In the genomic region with DNA sequence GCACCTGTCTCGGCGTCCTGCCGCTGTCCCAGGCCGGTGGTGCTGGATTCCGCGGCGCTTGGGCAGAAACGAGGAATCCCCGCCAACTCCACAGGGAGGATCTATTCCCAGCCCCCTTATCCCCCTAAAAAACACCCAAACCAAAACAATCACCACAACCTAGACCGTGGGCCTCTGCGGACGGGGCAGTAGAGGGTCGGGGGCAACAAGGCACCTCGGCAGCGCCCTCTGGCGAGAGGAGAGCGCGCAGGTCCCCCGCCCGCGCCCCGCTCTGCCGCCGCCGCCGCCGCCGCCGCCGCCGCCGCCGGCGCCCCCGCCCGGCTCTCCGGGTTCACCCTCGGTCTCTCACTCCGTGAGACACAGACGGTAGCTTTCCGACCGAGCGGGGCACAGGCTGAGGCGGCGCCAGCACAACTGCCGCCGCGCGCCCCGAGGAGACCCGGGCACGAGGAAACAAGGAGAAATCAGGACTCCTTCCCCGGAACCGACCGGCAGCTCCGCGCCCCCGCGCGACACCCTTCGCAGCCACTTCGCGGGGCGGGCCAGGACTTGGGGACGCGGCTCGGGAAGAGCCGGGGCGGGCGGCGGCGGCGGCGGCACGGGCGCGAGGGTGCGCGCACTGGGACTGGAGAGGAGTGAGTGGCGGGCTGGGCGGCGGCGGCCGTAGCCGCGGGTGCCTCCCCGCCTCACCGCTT, we compare ENCODE assay signal across 8 cellular contexts. TPM values are rescaled to one million over a fixed set of nuclear protein-coding genes. Genes with fewer than 3 reads are reported as not detected.
DNase-seq lines count a peak whose midpoint lies in the region; ATAC-seq and TF ChIP-seq lines count a peak whose summit lies in the region.

TSS of gene SLC35F1 (plus strand) at position 360 of the 695 bp plus-strand sequence.

- peaks cover 6% of the 10 kb centered on the region for H3K4me1 Mint-ChIP-seq in activated naive CD8-positive, alpha-beta T cell treated with anti-CD3 and anti-CD28 coated beads for 36 hours
- H3K4me1 Mint-ChIP-seq in progenitor cell of endocrine pancreas (ENCODE audit: low read depth), result peaks cover 10% of the 10 kb centered on the region

- no peaks in the 10 kb centered on the region for H3K9me3 ChIP-seq in right atrium auricular region

- H3K36me3 ChIP-seq in ACC112 (ENCODE audit: insufficient read depth, low read length), result no peaks in the 10 kb centered on the region
- no peaks in the 10 kb centered on the region for H3K36me3 ChIP-seq in right atrium auricular region

- no peak within 1 kb of the TSS for H3K27ac ChIP-seq in ACC112 (ENCODE audit: low read depth, low read length)
- peak within 1 kb of the TSS in 1 of 2 donors; percentile 13 for H3K27ac ChIP-seq in right atrium auricular region

- H3K27ac Mint-ChIP-seq in activated naive CD8-positive, alpha-beta T cell treated with anti-CD3 and anti-CD28 coated beads for 36 hours, result no peak within 1 kb of the TSS
- H3K27ac Mint-ChIP-seq in progenitor cell of endocrine pancreas, result peak within 1 kb of the TSS; percentile 92

- H3K4me3 Mint-ChIP-seq in activated naive CD8-positive, alpha-beta T cell treated with anti-CD3 and anti-CD28 coated beads for 36 hours, result peak within 1 kb of the TSS; percentile 67
- H3K4me3 Mint-ChIP-seq in progenitor cell of endocrine pancreas (ENCODE audit: low read depth), result peak within 1 kb of the TSS; percentile 85

- H3K4me1 ChIP-seq in ACC112 (ENCODE audit: control insufficient read depth, insufficient read depth, low read length, unreplicated experiment) (no peaks in the 10 kb centered on the region), right atrium auricular region (peaks cover 0 to 18% of the 10 kb centered on the region in 2 donors)

- peaks cover 3% of the 10 kb centered on the region for H3K36me3 Mint-ChIP-seq in activated naive CD8-positive, alpha-beta T cell treated with anti-CD3 and anti-CD28 coated beads for 36 hours
- H3K36me3 Mint-ChIP-seq in progenitor cell of endocrine pancreas (ENCODE audit: insufficient read depth), result no peaks in the 10 kb centered on the region

- H2AFZ ChIP-seq in ACC112 (ENCODE audit: low read length, unreplicated experiment), result peak within 1 kb of the TSS; percentile 45

- DNase-seq in GM13976 (ENCODE audit: low spot score) (peak; percentile 73), NCI-H460 (ENCODE audit: extremely low read depth, low read depth) (peak; percentile 7), right atrium auricular region (ENCODE audit: low spot score) (no peak), progenitor cell of endocrine pancreas (ENCODE audit: low spot score, unreplicated experiment) (peak; percentile 69), HPDE6-E6E7 (ENCODE audit: extremely low spot score) (no peak)
- peak; percentile 49 for DNase-seq in activated naive CD8-positive, alpha-beta T cell treated with anti-CD3 and anti-CD28 coated beads for 36 hours

- H3K27me3 ChIP-seq in ACC112 (ENCODE audit: insufficient read depth, low read length) (peaks cover 66% of the 10 kb centered on the region), right atrium auricular region (peaks cover 0 to 4% of the 10 kb centered on the region in 2 donors)

- TF ChIP-seq CTCF in GM13976 (IDR thresholded peaks at IDR 0.05; ENCODE audit: borderline replicate concordance, control extremely low read depth, extremely low read depth, insufficient read depth, missing control alignments), result peak; percentile 51
- TF ChIP-seq CTCF in right atrium auricular region (IDR thresholded peaks at IDR 0.05), result peak in 1 of 2 donors; percentile 53
- peak; percentile 71 for TF ChIP-seq CTCF in progenitor cell of endocrine pancreas (IDR thresholded peaks at IDR 0.05; ENCODE audit: unreplicated experiment)

- peaks cover 74% of the 10 kb centered on the region for H3K27me3 Mint-ChIP-seq in activated naive CD8-positive, alpha-beta T cell treated with anti-CD3 and anti-CD28 coated beads for 36 hours
- peaks cover 40% of the 10 kb centered on the region for H3K27me3 Mint-ChIP-seq in progenitor cell of endocrine pancreas

- H3K9me3 Mint-ChIP-seq in activated naive CD8-positive, alpha-beta T cell treated with anti-CD3 and anti-CD28 coated beads for 36 hours, result no peaks in the 10 kb centered on the region
- no peaks in the 10 kb centered on the region for H3K9me3 Mint-ChIP-seq in progenitor cell of endocrine pancreas (ENCODE audit: low read depth)

- peak; percentile 58 for ATAC-seq in HG02885 (IDR thresholded peaks at IDR 0.05; ENCODE audit: poor library complexity, unreplicated experiment)

- no peaks in the 10 kb centered on the region for H3K79me2 ChIP-seq in ACC112 (ENCODE audit: control insufficient read depth, insufficient read depth, low read length, unreplicated experiment)

- H3K4me3 ChIP-seq in ACC112 (ENCODE audit: low read depth, low read length) (peak within 1 kb of the TSS; percentile 69), right atrium auricular region (peak within 1 kb of the TSS; percentile 43 to 56)

- in situ Hi-C loops in GM13976 (cut with MboI; ENCODE audit: low sequenced_read_pairs, unreplicated experiment), result no loop called here

RNA-seq across cellular contexts. Expression of gene SLC35F1, which starts in this region (rescaled TPM):
- total RNA-seq in NCI-H460 (2014; rRNA removed; shearing (Covaris generic)), result 0.17 TPM in 1 of 2 replicates, not detected in the other
- not detected in 2 replicates for polyA plus RNA-seq in NCI-H460 (2014; cell fraction: nucleus; rRNA removed)
- under 1 TPM; 0.08 TPM for total RNA-seq in activated naive CD8-positive, alpha-beta T cell treated with anti-CD3 and anti-CD28 coated beads for 36 hours
- total RNA-seq in right atrium auricular region, result 1 to 10 TPM; 1.1 to 1.3 TPM
- 4.5 and 5.1 TPM in 2 replicates for total RNA-seq in progenitor cell of endocrine pancreas

Comparison
In these comparisons a context has a peak if more than half of its experiments do, and no peak if none do; other contexts are left out.
1. Peak in DNase-seq in NCI-H460; RNA of the gene not detected or under 1 TPM.
2. Peak in DNase-seq in activated naive CD8-positive, alpha-beta T cell treated with anti-CD3 and anti-CD28 coated beads for 36 hours; RNA of the gene not detected or under 1 TPM.
3. DNase-seq: peak in GM13976 (single experiment) and progenitor cell of endocrine pancreas (single experiment); none in right atrium auricular region (single experiment) and HPDE6-E6E7 (single experiment).